7 cellular contexts compared by ENCODE assay signal in the genomic region with DNA sequence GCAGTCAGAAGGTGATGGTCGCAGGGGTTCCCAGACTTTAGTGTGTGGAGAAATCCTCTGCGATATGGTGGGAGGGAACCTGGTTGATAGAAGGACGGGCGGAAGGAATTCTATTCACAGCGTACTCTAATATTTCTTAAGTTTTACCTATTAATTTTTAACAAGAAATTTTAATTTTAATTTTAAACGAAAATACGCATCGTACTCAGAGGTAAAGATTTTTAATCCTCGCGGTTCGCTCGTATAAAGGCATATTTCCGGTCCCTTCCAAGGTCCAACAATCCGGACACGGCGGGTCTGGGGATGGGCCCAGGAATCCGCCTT. TPM values are rescaled to one million over a fixed set of nuclear protein-coding genes. Genes with fewer than 3 reads are reported as not detected.
DNase-seq lines count a peak whose midpoint lies in the region; ATAC-seq and TF ChIP-seq lines count a peak whose summit lies in the region.

No MANE protein-coding gene starts in this region.

- no peak for DNase-seq in activated CD8-positive, alpha-beta T cell treated with anti-CD3 and anti-CD28 coated beads, Interleukin-2, amount 10 ng/mL, durations not matched to agents 7 days and 5 days
- no peak for DNase-seq in stomach
- no peak for DNase-seq in stimulated activated CD4-positive, alpha-beta T cell treated with anti-CD3 and anti-CD28 coated beads, Interleukin-15, amount 100 ng/mL, for 24 hours
- DNase-seq in ecto neural progenitor cell (ENCODE audit: low spot score) = no peak

- peaks cover 37% of the 10 kb centered on the region for H3K4me1 Mint-ChIP-seq in activated CD8-positive, alpha-beta T cell treated with anti-CD3 and anti-CD28 coated beads, Interleukin-2, amount 10 ng/mL, durations not matched to agents 7 days and 5 days (ENCODE audit: low read depth)

- no peaks in the 10 kb centered on the region for H3K27me3 ChIP-seq in stomach

- intact Hi-C loops in stomach (cut with DNase I; ENCODE audit: low total_unique reads) = no loop called here

- peak in 1 of 7 experiments; percentile 10 for TF ChIP-seq CTCF in stomach (IDR thresholded peaks at IDR 0.05)

- H3K4me3 ChIP-seq in iPS-18c (ENCODE audit: insufficient read depth, low read depth, low read length) (peak overlapping the region; percentile 28; the same call in 1 of the 2 replicates), stomach (peak overlapping the region; percentile 80 to 97 (median 87))

- H3K4me1 ChIP-seq in stomach = peaks cover 29 to 62% (median 52%) of the 10 kb centered on the region in 4 donors

- CTCF ChIA-PET in activated CD8-positive, alpha-beta T cell treated with anti-CD3 and anti-CD28 coated beads, Interleukin-2, amount 10 ng/mL, durations not matched to agents 7 days and 5 days (lab: Charles Lee) = interaction anchor here (0.6 to 18.4 kb wide), 12 partner anchors 10 to 1012 kb away, joined by 3 to 646 read pairs (median 4); a partner anchor contains a TSS

- no peaks in the 10 kb centered on the region for H3K36me3 Mint-ChIP-seq in activated CD8-positive, alpha-beta T cell treated with anti-CD3 and anti-CD28 coated beads, Interleukin-2, amount 10 ng/mL, durations not matched to agents 7 days and 5 days (ENCODE audit: low read depth)

- no peaks in the 10 kb centered on the region for H3K36me3 ChIP-seq in stomach

- peak overlapping the region; percentile 79 to 91 (median 87) for H3K27ac ChIP-seq in stomach

- no peak for TF ChIP-seq EP300 in stomach (IDR thresholded peaks at IDR 0.05)

- H3K9me3 ChIP-seq in iPS-18c (ENCODE audit: control insufficient read depth, insufficient read depth, low read length) (peaks cover 2% of the 10 kb centered on the region), stomach (no peaks in the 10 kb centered on the region)

- POLR2A ChIA-PET in activated CD8-positive, alpha-beta T cell treated with anti-CD3 and anti-CD28 coated beads, Interleukin-2, amount 10 ng/mL, durations not matched to agents 7 days and 5 days (lab: Charles Lee) = interaction anchor here (1.4 kb wide), 1 partner anchor 41 kb away, joined by 6 read pairs; no protein-coding TSS in a partner anchor

- H3K4me3 Mint-ChIP-seq in activated CD8-positive, alpha-beta T cell treated with anti-CD3 and anti-CD28 coated beads, Interleukin-2, amount 10 ng/mL, durations not matched to agents 7 days and 5 days = peak overlapping the region; percentile 73

- TF ChIP-seq POLR2A in stomach (IDR thresholded peaks at IDR 0.05) = no peak

- H3K27me3 Mint-ChIP-seq in activated CD8-positive, alpha-beta T cell treated with anti-CD3 and anti-CD28 coated beads, Interleukin-2, amount 10 ng/mL, durations not matched to agents 7 days and 5 days (ENCODE audit: low read depth) = peaks cover 7% of the 10 kb centered on the region

- WGBS in stomach, 5 donors = 10 to 13% (median 11%) methylated on average over 17 of the region's 17 CpGs

- no peaks in the 10 kb centered on the region for H3K9me3 Mint-ChIP-seq in activated CD8-positive, alpha-beta T cell treated with anti-CD3 and anti-CD28 coated beads, Interleukin-2, amount 10 ng/mL, durations not matched to agents 7 days and 5 days (ENCODE audit: insufficient read depth)

- peak overlapping the region; percentile 16 for H3K27ac Mint-ChIP-seq in activated CD8-positive, alpha-beta T cell treated with anti-CD3 and anti-CD28 coated beads, Interleukin-2, amount 10 ng/mL, durations not matched to agents 7 days and 5 days

- ATAC-seq in HG02943 (IDR thresholded peaks at IDR 0.05; ENCODE audit: low read depth, unreplicated experiment) = peak; percentile 24
- no peak for ATAC-seq in activated CD8-positive, alpha-beta T cell treated with anti-CD3 and anti-CD28 coated beads, Interleukin-2, amount 10 ng/mL, durations not matched to agents 7 days and 5 days
- ATAC-seq in GM19023 (IDR thresholded peaks at IDR 0.05; ENCODE audit: unreplicated experiment) = no peak

RNA-seq across cellular contexts. Expression of a gene that starts 0.3 kb away (rescaled TPM):
- 1 to 10 TPM; 7.0 to 8.1 TPM for total RNA-seq in activated CD8-positive, alpha-beta T cell treated with anti-CD3 and anti-CD28 coated beads, Interleukin-2, amount 10 ng/mL, durations not matched to agents 7 days and 5 days
- total RNA-seq in stomach = 10 to 100 TPM in 3 of 5 donors, 1 to 10 TPM in 2; 2.3 to 29.0 (median 18.1) TPM
- 10 to 100 TPM in 1 of 3 donors, 1 to 10 TPM in 2; 6.3 to 18.2 (median 9.4) TPM for polyA plus RNA-seq in stomach

RNA-seq across cellular contexts. Expression of a gene that starts 14.0 kb away (rescaled TPM):
- total RNA-seq in activated CD8-positive, alpha-beta T cell treated with anti-CD3 and anti-CD28 coated beads, Interleukin-2, amount 10 ng/mL, durations not matched to agents 7 days and 5 days = under 1 TPM in 1 of 2 experiments, not detected in 1; 0.24 TPM
- total RNA-seq in stomach = 100 to 1,000 TPM in 1 of 5 donors, 10 to 100 TPM in 4; 15.9 to 114 (median 25.0) TPM
- 10 to 100 TPM; 21.2 to 33.1 (median 22.9) TPM for polyA plus RNA-seq in stomach

RNA-seq across cellular contexts. Expression of a gene that starts 47.0 kb away (rescaled TPM):
- total RNA-seq in activated CD8-positive, alpha-beta T cell treated with anti-CD3 and anti-CD28 coated beads, Interleukin-2, amount 10 ng/mL, durations not matched to agents 7 days and 5 days = 100 to 1,000 TPM; 180 to 207 TPM
- total RNA-seq in stomach = 100 to 1,000 TPM in 2 of 5 donors, 10 to 100 TPM in 3; 32.1 to 313 (median 66.5) TPM
- polyA plus RNA-seq in stomach = 10 to 100 TPM; 22.8 to 30.7 (median 28.6) TPM

RNA-seq across cellular contexts. Expression of a gene that starts 47.4 kb away (rescaled TPM):
- not detected for total RNA-seq in activated CD8-positive, alpha-beta T cell treated with anti-CD3 and anti-CD28 coated beads, Interleukin-2, amount 10 ng/mL, durations not matched to agents 7 days and 5 days
- total RNA-seq in stomach = 1 to 10 TPM in 1 of 5 donors, not detected in 4; 1.8 TPM
- polyA plus RNA-seq in stomach = 1 to 10 TPM in 1 of 3 donors, not detected in 2; 7.6 TPM

Comparison
In these comparisons a context has a peak if more than half of its experiments do, and no peak if none do; other contexts are left out.
1. RNA of a gene that starts 14.0 kb away (total RNA-seq): 15.9 to 114 TPM in stomach; 0.24 TPM in activated CD8-positive, alpha-beta T cell treated with anti-CD3 and anti-CD28 coated beads, Interleukin-2, amount 10 ng/mL, durations not matched to agents 7 days and 5 days; every median in the first group is over 10 times any median in the second.